In genomic region chr1:163321311-163322305, GRCh38 we compare ENCODE assay signal across 1 cellular context.
TF ChIP-seq lines count a peak whose summit lies in the region.

Gene NUF2, plus strand, starts transcription at chr1:163321954. Its CDS starts 4,098 bp downstream, at chr1:163326052.

TF ChIP-seq in HepG2, 621 proteins besides CTCF, POLR2A, EP300 and RAD21 (continued from another document and continues in another):
- TF ChIP-seq, protein P1, sequence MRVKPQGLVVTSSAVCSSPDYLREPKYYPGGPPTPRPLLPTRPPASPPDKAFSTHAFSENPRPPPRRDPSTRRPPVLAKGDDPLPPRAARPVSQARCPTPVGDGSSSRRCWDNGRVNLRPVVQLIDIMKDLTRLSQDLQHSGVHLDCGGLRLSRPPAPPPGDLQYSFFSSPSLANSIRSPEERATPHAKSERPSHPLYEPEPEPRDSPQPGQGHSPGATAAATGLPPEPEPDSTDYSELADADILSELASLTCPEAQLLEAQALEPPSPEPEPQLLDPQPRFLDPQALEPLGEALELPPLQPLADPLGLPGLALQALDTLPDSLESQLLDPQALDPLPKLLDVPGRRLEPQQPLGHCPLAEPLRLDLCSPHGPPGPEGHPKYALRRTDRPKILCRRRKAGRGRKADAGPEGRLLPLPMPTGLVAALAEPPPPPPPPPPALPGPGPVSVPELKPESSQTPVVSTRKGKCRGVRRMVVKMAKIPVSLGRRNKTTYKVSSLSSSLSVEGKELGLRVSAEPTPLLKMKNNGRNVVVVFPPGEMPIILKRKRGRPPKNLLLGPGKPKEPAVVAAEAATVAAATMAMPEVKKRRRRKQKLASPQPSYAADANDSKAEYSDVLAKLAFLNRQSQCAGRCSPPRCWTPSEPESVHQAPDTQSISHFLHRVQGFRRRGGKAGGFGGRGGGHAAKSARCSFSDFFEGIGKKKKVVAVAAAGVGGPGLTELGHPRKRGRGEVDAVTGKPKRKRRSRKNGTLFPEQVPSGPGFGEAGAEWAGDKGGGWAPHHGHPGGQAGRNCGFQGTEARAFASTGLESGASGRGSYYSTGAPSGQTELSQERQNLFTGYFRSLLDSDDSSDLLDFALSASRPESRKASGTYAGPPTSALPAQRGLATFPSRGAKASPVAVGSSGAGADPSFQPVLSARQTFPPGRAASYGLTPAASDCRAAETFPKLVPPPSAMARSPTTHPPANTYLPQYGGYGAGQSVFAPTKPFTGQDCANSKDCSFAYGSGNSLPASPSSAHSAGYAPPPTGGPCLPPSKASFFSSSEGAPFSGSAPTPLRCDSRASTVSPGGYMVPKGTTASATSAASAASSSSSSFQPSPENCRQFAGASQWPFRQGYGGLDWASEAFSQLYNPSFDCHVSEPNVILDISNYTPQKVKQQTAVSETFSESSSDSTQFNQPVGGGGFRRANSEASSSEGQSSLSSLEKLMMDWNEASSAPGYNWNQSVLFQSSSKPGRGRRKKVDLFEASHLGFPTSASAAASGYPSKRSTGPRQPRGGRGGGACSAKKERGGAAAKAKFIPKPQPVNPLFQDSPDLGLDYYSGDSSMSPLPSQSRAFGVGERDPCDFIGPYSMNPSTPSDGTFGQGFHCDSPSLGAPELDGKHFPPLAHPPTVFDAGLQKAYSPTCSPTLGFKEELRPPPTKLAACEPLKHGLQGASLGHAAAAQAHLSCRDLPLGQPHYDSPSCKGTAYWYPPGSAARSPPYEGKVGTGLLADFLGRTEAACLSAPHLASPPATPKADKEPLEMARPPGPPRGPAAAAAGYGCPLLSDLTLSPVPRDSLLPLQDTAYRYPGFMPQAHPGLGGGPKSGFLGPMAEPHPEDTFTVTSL (CRISPR knock-in tag; IDR thresholded peaks at IDR 0.05; ENCODE audit: borderline replicate concordance), result peak; percentile 92
- TF ChIP-seq ZNF512B (CRISPR knock-in tag; IDR thresholded peaks at IDR 0.05; ENCODE audit: borderline replicate concordance) (0 out of 2 replicates have a peak, but pooled peaks have one; percentile 61), KLF6 (CRISPR knock-in tag; IDR thresholded peaks at IDR 0.05) (peak; percentile 97), ZNF776 (CRISPR knock-in tag; IDR thresholded peaks at IDR 0.05) (peak; percentile 99), ZMYM2 (CRISPR knock-in tag; IDR thresholded peaks at IDR 0.05) (peak; percentile 76), ZNF552 (CRISPR knock-in tag; IDR thresholded peaks at IDR 0.05; ENCODE audit: borderline replicate concordance) (peak; percentile 82), HDAC6 (IDR thresholded peaks at IDR 0.05; ENCODE audit: low read depth, low read length) (no peak), CC2D1A (CRISPR knock-in tag; IDR thresholded peaks at IDR 0.05) (0 out of 2 replicates have a peak, but pooled peaks have one; percentile 88), MED8 (CRISPR knock-in tag; IDR thresholded peaks at IDR 0.05; ENCODE audit: insufficient replicate concordance) (peak; percentile 79), CERS6 (CRISPR knock-in tag; IDR thresholded peaks at IDR 0.05) (0 out of 2 replicates have a peak, but pooled peaks have one; percentile 30), NAIF1 (CRISPR knock-in tag; IDR thresholded peaks at IDR 0.05; ENCODE audit: borderline replicate concordance) (peak; percentile 43; the same call in 1 of the 2 replicates), SPEN (CRISPR knock-in tag; IDR thresholded peaks at IDR 0.05; ENCODE audit: low read depth) (peak; percentile 99), ZNF513 (CRISPR knock-in tag; conservative IDR thresholded peaks at IDR 0.05) (peak; percentile 78; the same call in 1 of the 2 replicates), FLYWCH1 (CRISPR knock-in tag; IDR thresholded peaks at IDR 0.05) (no peak), NCOA2 (CRISPR knock-in tag; IDR thresholded peaks at IDR 0.05) (peak; percentile 87), ETV5 (CRISPR knock-in tag; IDR thresholded peaks at IDR 0.05; ENCODE audit: borderline replicate concordance) (peak; percentile 86), ZNF816 (CRISPR knock-in tag; IDR thresholded peaks at IDR 0.05; ENCODE audit: borderline replicate concordance) (peak; percentile 92; the same call in 1 of the 2 replicates), CBX2 (IDR thresholded peaks at IDR 0.05; ENCODE audit: low read depth, low read length) (no peak; the same call in 1 of the 2 replicates), CBX2 (CRISPR knock-in tag; IDR thresholded peaks at IDR 0.05; ENCODE audit: low read depth) (peak; percentile 95; the same call in 1 of the 2 replicates), ZNF275 (CRISPR knock-in tag; IDR thresholded peaks at IDR 0.05; ENCODE audit: borderline replicate concordance) (peak; percentile 89; the same call in 1 of the 2 replicates), ZNF616 (CRISPR knock-in tag; IDR thresholded peaks at IDR 0.05; ENCODE audit: low read depth) (peak; percentile 91), ZBTB38 (CRISPR knock-in tag; IDR thresholded peaks at IDR 0.05) (peak; percentile 94), ZNF891 (CRISPR knock-in tag; IDR thresholded peaks at IDR 0.05) (peak; percentile 98), CCAR2 (optimal IDR thresholded peaks at IDR 0.05; ENCODE audit: low read depth, low read length) (peak; percentile 93), RFX1 (IDR thresholded peaks at IDR 0.05) (no peak), MLLT10 (CRISPR knock-in tag; IDR thresholded peaks at IDR 0.05) (no peak), RORA (CRISPR knock-in tag; IDR thresholded peaks at IDR 0.05) (no peak), NFE2 (CRISPR knock-in tag; IDR thresholded peaks at IDR 0.05) (peak; percentile 21; the same call in 1 of the 2 replicates), ZNF746 (CRISPR knock-in tag; IDR thresholded peaks at IDR 0.05) (peak; percentile 65; the same call in 1 of the 2 replicates), MXI1 (IDR thresholded peaks at IDR 0.05; ENCODE audit: borderline replicate concordance, low read depth, low read length) (peak; percentile 96; the same call in 2 of the 3 replicates), KAT7 (CRISPR knock-in tag; IDR thresholded peaks at IDR 0.05; ENCODE audit: borderline replicate concordance) (peak; percentile 98), TOE1 (CRISPR knock-in tag; IDR thresholded peaks at IDR 0.05) (peak; percentile 99), KDM5A (IDR thresholded peaks at IDR 0.05; ENCODE audit: borderline replicate concordance, low read length) (peak; percentile 98), PHB2 (IDR thresholded peaks at IDR 0.05; ENCODE audit: partially characterized antibody) (no peak), ZNF879 (CRISPR knock-in tag; IDR thresholded peaks at IDR 0.05) (no peak), CBX1 (IDR thresholded peaks at IDR 0.05; ENCODE audit: low read depth) (peak; percentile 99), NFKBIZ (CRISPR knock-in tag; IDR thresholded peaks at IDR 0.05) (peak; percentile 96), NCOA5 (CRISPR knock-in tag; IDR thresholded peaks at IDR 0.05) (no peak), ZFP90 (CRISPR knock-in tag; IDR thresholded peaks at IDR 0.05; ENCODE audit: borderline replicate concordance) (peak; percentile 97), FOSL2 (CRISPR knock-in tag; IDR thresholded peaks at IDR 0.05) (peak; percentile 85), HMG20B (CRISPR knock-in tag; conservative IDR thresholded peaks at IDR 0.05) (peak; percentile 91)
- TF ChIP-seq, protein P2, sequence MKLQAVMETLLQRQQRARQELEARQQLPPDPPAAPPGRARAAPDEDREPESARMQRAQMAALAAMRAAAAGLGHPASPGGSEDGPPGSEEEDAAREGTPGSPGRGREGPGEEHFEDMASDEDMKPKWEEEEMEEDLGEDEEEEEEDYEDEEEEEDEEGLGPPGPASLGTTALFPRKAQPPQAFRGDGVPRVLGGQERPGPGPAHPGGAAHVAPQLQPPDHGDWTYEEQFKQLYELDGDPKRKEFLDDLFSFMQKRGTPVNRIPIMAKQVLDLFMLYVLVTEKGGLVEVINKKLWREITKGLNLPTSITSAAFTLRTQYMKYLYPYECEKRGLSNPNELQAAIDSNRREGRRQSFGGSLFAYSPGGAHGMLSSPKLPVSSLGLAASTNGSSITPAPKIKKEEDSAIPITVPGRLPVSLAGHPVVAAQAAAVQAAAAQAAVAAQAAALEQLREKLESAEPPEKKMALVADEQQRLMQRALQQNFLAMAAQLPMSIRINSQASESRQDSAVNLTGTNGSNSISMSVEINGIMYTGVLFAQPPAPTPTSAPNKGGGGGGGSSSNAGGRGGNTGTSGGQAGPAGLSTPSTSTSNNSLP (IDR thresholded peaks at IDR 0.05; ENCODE audit: low read depth, low read length), result peak; percentile 78; the same call in 1 of the 2 replicates
- TF ChIP-seq, protein P3, sequence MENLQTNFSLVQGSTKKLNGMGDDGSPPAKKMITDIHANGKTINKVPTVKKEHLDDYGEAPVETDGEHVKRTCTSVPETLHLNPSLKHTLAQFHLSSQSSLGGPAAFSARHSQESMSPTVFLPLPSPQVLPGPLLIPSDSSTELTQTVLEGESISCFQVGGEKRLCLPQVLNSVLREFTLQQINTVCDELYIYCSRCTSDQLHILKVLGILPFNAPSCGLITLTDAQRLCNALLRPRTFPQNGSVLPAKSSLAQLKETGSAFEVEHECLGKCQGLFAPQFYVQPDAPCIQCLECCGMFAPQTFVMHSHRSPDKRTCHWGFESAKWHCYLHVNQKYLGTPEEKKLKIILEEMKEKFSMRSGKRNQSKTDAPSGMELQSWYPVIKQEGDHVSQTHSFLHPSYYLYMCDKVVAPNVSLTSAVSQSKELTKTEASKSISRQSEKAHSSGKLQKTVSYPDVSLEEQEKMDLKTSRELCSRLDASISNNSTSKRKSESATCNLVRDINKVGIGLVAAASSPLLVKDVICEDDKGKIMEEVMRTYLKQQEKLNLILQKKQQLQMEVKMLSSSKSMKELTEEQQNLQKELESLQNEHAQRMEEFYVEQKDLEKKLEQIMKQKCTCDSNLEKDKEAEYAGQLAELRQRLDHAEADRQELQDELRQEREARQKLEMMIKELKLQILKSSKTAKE (CRISPR knock-in tag; IDR thresholded peaks at IDR 0.05; ENCODE audit: borderline replicate concordance), result peak; percentile 70; the same call in 1 of the 2 replicates
- TF ChIP-seq, protein P4, sequence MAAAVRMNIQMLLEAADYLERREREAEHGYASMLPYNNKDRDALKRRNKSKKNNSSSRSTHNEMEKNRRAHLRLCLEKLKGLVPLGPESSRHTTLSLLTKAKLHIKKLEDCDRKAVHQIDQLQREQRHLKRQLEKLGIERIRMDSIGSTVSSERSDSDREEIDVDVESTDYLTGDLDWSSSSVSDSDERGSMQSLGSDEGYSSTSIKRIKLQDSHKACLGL (CRISPR knock-in tag; IDR thresholded peaks at IDR 0.05), result peak; percentile 87
- TF ChIP-seq, protein P5, sequence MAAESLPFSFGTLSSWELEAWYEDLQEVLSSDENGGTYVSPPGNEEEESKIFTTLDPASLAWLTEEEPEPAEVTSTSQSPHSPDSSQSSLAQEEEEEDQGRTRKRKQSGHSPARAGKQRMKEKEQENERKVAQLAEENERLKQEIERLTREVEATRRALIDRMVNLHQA (CRISPR knock-in tag; IDR thresholded peaks at IDR 0.05), result 0 out of 2 replicates have a peak, but pooled peaks have one; percentile 25
- TF ChIP-seq, protein P6, sequence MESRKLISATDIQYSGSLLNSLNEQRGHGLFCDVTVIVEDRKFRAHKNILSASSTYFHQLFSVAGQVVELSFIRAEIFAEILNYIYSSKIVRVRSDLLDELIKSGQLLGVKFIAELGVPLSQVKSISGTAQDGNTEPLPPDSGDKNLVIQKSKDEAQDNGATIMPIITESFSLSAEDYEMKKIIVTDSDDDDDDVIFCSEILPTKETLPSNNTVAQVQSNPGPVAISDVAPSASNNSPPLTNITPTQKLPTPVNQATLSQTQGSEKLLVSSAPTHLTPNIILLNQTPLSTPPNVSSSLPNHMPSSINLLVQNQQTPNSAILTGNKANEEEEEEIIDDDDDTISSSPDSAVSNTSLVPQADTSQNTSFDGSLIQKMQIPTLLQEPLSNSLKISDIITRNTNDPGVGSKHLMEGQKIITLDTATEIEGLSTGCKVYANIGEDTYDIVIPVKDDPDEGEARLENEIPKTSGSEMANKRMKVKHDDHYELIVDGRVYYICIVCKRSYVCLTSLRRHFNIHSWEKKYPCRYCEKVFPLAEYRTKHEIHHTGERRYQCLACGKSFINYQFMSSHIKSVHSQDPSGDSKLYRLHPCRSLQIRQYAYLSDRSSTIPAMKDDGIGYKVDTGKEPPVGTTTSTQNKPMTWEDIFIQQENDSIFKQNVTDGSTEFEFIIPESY (CRISPR knock-in tag; IDR thresholded peaks at IDR 0.05), result peak; percentile 85
